Comparison of ENCODE assay signal across 9 cellular contexts in the genomic region with DNA sequence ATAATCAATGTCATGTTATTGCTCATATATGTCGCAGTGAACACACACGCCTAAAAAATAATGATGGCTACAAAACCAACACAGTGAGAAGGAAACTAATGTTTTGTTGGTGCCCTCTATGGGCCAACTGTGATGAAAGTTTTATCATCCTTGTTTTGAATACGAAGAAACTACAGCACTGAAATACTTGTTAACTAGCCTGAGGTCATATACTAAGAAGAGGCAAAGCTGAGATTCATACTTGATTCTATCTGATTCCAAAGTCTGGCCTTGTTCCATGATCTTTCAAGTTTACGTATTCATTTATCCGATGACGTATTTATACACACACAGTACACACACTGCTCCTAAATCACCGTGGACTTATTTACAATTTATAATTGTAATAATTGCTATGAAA. TPM values are rescaled to one million over a fixed set of nuclear protein-coding genes. Genes with fewer than 3 reads are reported as not detected.
DNase-seq lines count a peak whose midpoint lies in the region; ATAC-seq and TF ChIP-seq lines count a peak whose summit lies in the region.
"Had no signal": no experiment of that assay in that cellular context is flagged by ENCODE, and none has a peak within 500 bp of the region (broad histone marks: within the 10 kb centered on the region; RNA-seq: fewer than 3 reads in every experiment).

No MANE protein-coding gene starts in this region.

- DNase-seq in SIG-M5 treated with dmso at 0.1 percent for 504 hours (lab: John Stamatoyannopoulos, UW; ENCODE audit: unreplicated experiment) (peak; percentile 60), SIG-M5 (lab: John Stamatoyannopoulos, UW) (no peak), NCI-H69 (lab: John Stamatoyannopoulos, UW) (peak; percentile 41), endothelial cell (ENCODE audit: low spot score) (no peak), tibial nerve (ENCODE audit: low spot score in 2 of 2) (no peak), germinal center (ENCODE audit: low spot score) (no peak), gastrocnemius medialis (no peak)

- H3K36me3 ChIP-seq in tibial nerve (no peaks in the 10 kb centered on the region), gastrocnemius medialis (no peaks in the 10 kb centered on the region)

- no peak overlapping the region for H3K27ac Mint-ChIP-seq in endothelial cell (ENCODE audit: unreplicated experiment)
- H3K27ac Mint-ChIP-seq in stimulated activated memory B cell treated with anti-CD40 and anti-IgM and Interleukin-4, amounts not matched to agents 10 μg/mL and 1 μg/mL and 100 μg/mL, for 72 hours: no peak overlapping the region

- H3K9me3 Mint-ChIP-seq in endothelial cell (ENCODE audit: unreplicated experiment): no peaks in the 10 kb centered on the region
- no peaks in the 10 kb centered on the region for H3K9me3 Mint-ChIP-seq in stimulated activated memory B cell treated with anti-CD40 and anti-IgM and Interleukin-4, amounts not matched to agents 10 μg/mL and 1 μg/mL and 100 μg/mL, for 72 hours

- no peaks in the 10 kb centered on the region for H3K36me3 Mint-ChIP-seq in endothelial cell (ENCODE audit: low read depth, unreplicated experiment)
- no peaks in the 10 kb centered on the region for H3K36me3 Mint-ChIP-seq in stimulated activated memory B cell treated with anti-CD40 and anti-IgM and Interleukin-4, amounts not matched to agents 10 μg/mL and 1 μg/mL and 100 μg/mL, for 72 hours

- H3K9me3 ChIP-seq in tibial nerve (peaks cover 0 to 5% (median 0%) of the 10 kb centered on the region in 4 donors), gastrocnemius medialis (no peaks in the 10 kb centered on the region)

- H3K4me3 ChIP-seq in tibial nerve (no peak overlapping the region), gastrocnemius medialis (no peak overlapping the region)
- H3K4me3 ChIP-seq: skin epidermis had no signal

- WGBS in tibial nerve, 2 donors: 40 to 41% methylated on average over 7 of the region's 7 CpGs

- in situ Hi-C loops in gastrocnemius medialis (cut with MboI; ENCODE audit: low sequenced_read_pairs in 4 of 4): no loop called here

- TF ChIP-seq CTCF in endothelial cell (IDR thresholded peaks at IDR 0.05; ENCODE audit: unreplicated experiment) (peak; percentile 37), tibial nerve (IDR thresholded peaks at IDR 0.05) (peak in 3 of 5 experiments; percentile 12 to 21 (median 14)), gastrocnemius medialis (IDR thresholded peaks at IDR 0.05 in 4 of 5, conservative IDR thresholded peaks at IDR 0.05 in 1 of 5) (no peak)

- intact Hi-C loops in gastrocnemius medialis (cut with DNase I; ENCODE audit: low total_unique reads): no loop called here

- H3K4me1 ChIP-seq in tibial nerve: no peaks in the 10 kb centered on the region
- H3K4me1 ChIP-seq in gastrocnemius medialis: no peaks in the 10 kb centered on the region

- H3K27me3 ChIP-seq in tibial nerve (no peaks in the 10 kb centered on the region), gastrocnemius medialis (peaks cover 0 to 6% (median 3%) of the 10 kb centered on the region in 3 donors)

- no peak for TF ChIP-seq EP300 in tibial nerve (IDR thresholded peaks at IDR 0.05)

- H3K4me1 Mint-ChIP-seq in endothelial cell (ENCODE audit: unreplicated experiment): peaks cover 3% of the 10 kb centered on the region
- peaks cover 9% of the 10 kb centered on the region for H3K4me1 Mint-ChIP-seq in stimulated activated memory B cell treated with anti-CD40 and anti-IgM and Interleukin-4, amounts not matched to agents 10 μg/mL and 1 μg/mL and 100 μg/mL, for 72 hours

- no peak overlapping the region for H3K27ac ChIP-seq in tibial nerve
- H3K27ac ChIP-seq in gastrocnemius medialis: no peak overlapping the region
- H3K27ac ChIP-seq: skin epidermis had no signal

- TF ChIP-seq POLR2A in tibial nerve (IDR thresholded peaks at IDR 0.05) (no peak), gastrocnemius medialis (IDR thresholded peaks at IDR 0.05) (no peak)

- no peak for ATAC-seq in gastrocnemius medialis
- ATAC-seq in stimulated activated memory B cell treated with anti-CD40 and anti-IgM and Interleukin-4, amounts not matched to agents 10 μg/mL and 1 μg/mL and 100 μg/mL, for 72 hours: no peak

- H3K4me3 Mint-ChIP-seq in endothelial cell (ENCODE audit: unreplicated experiment): no peak overlapping the region
- H3K4me3 Mint-ChIP-seq in stimulated activated memory B cell treated with anti-CD40 and anti-IgM and Interleukin-4, amounts not matched to agents 10 μg/mL and 1 μg/mL and 100 μg/mL, for 72 hours: no peak overlapping the region

- H3K27me3 Mint-ChIP-seq in endothelial cell (ENCODE audit: unreplicated experiment): no peaks in the 10 kb centered on the region
- peaks cover 23% of the 10 kb centered on the region for H3K27me3 Mint-ChIP-seq in stimulated activated memory B cell treated with anti-CD40 and anti-IgM and Interleukin-4, amounts not matched to agents 10 μg/mL and 1 μg/mL and 100 μg/mL, for 72 hours

RNA-seq across cellular contexts. Expression of a gene that starts 16.1 kb away (rescaled TPM):
- 0.18 TPM for total RNA-seq in endothelial cell (ENCODE audit: unreplicated experiment)
- total RNA-seq in tibial nerve: under 1 TPM in 1 of 4 donors, not detected in 3; 0.21 TPM
- total RNA-seq in gastrocnemius medialis: not detected

RNA-seq across cellular contexts. Expression of a gene that starts 18.2 kb away (rescaled TPM):
- 53.9 TPM for total RNA-seq in endothelial cell (ENCODE audit: unreplicated experiment)
- total RNA-seq in tibial nerve: 10 to 100 TPM; 14.4 to 26.9 (median 19.0) TPM
- total RNA-seq in gastrocnemius medialis: 10 to 100 TPM in 3 of 4 donors, 1 to 10 TPM in 1; 5.8 to 16.7 (median 13.1) TPM

Comparison
In these comparisons a context has a peak if more than half of its experiments do, and no peak if none do; other contexts are left out.
1. DNase-seq: peak in SIG-M5 treated with dmso at 0.1 percent for 504 hours (single experiment) and NCI-H69 (single experiment); none in SIG-M5 (single experiment), endothelial cell (single experiment), tibial nerve (0 of 2), germinal center (single experiment) and gastrocnemius medialis (0 of 2).
2. CTCF ChIP-seq: peak in endothelial cell (single experiment) and tibial nerve (3 of 5); none in gastrocnemius medialis (0 of 5).